19 cellular contexts compared by ENCODE assay signal in the genomic region with DNA sequence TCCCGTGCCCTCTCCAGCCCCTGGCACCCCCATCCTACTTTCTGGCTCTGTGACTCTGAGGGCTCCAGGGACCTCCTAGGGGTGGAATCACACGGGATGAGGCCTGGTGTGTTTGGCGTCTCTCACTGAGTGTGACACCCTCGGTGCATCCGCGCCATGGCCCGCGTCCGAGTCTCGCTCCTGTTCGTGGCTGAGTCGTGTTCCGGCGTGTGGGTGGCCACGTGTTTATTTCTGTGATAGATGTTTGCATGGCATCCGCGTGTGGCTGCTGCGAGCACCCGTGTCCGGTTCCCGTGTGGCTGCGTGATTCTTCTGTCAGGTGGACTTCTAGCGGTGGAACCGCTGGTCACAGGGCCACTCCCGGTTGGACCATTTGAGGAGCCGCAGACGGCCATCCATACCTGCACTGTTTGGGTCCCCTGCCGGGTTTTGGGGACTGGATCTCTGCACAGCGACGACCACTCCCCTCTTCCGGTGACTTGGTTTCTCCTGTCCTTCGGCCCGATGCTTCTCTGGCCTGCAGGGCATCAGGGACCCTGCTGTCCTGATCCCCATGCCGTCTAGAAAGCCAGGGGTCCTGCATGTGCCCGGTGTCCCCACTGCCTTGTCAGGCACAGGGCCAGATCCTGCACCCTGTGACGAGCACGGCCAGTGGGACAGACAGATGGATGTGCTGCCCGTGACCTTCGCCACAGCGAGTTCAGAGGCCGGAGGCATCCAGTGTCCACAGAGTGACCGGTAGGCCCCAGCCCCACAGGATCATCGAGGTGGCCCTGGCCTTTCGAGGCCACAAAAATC.
"Had no signal": no experiment of that assay in that cellular context is flagged by ENCODE, and none has a peak within 500 bp of the region (broad histone marks: within the 10 kb centered on the region; RNA-seq: fewer than 3 reads in every experiment).

No MANE protein-coding gene starts in this region.

- H3K27ac ChIP-seq: cardiac muscle cell, epithelial cell of prostate, pancreas, right lobe of liver, thoracic aorta, VCaP had no signal

- H3K4me3 Mint-ChIP-seq: activated CD4-positive, alpha-beta memory T cell treated with anti-CD3 and anti-CD28 coated beads for 36 hours; activated naive CD8-positive, alpha-beta T cell treated with anti-CD3 and anti-CD28 coated beads, Interleukin-2, amount 10 ng/mL, durations not matched to agents 7 days and 5 days; activated T-helper 17 cell treated with anti-CD3 and anti-CD28 coated beads, Interleukin-2, amount 50 U/mL, for 72 hours; T-helper 1 cell treated with Interleukin-12 subunit alpha and Interleukin-12 subunit beta and Interleukin-4 antibody, amounts not matched to agents 30 μg/mL and 1 μg/mL, for 36 hours had no signal

- DNase-seq: activated CD4-positive, alpha-beta memory T cell treated with anti-CD3 and anti-CD28 coated beads for 36 hours; activated naive CD4-positive, alpha-beta T cell treated with Interleukin-2 at 50 U/mL for 16 hours; activated naive CD8-positive, alpha-beta T cell treated with anti-CD3 and anti-CD28 coated beads, Interleukin-2, amount 10 ng/mL, durations not matched to agents 7 days and 5 days; dorsolateral prefrontal cortex; foreskin fibroblast; hippocampal formation; pancreas; right lobe of liver; small intestine; stimulated activated CD4-positive, alpha-beta T cell treated with anti-CD3 and anti-CD28 coated beads, Interleukin-15, amount 100 ng/mL, for 24 hours; stimulated activated CD4-positive, alpha-beta T cell treated with anti-CD3 and anti-CD28 coated beads, Interleukin-2, amount 100 ng/mL, for 48 hours had no signal

- H3K4me3 ChIP-seq: cardiac muscle cell, dorsolateral prefrontal cortex, lung, pancreas, right lobe of liver, thoracic aorta had no signal

- ATAC-seq: activated T-helper 17 cell treated with anti-CD3 and anti-CD28 coated beads, Interleukin-2, amount 50 U/mL, for 72 hours; left lobe of liver; pancreas had no signal

- H3K27me3 ChIP-seq: cardiac muscle cell, dorsolateral prefrontal cortex, pancreas, right lobe of liver had no signal

- H3K9me3 ChIP-seq: pancreas, right lobe of liver, thoracic aorta had no signal

- H3K4me1 ChIP-seq: pancreas, right lobe of liver had no signal

- H3K27me3 Mint-ChIP-seq: activated CD4-positive, alpha-beta memory T cell treated with anti-CD3 and anti-CD28 coated beads for 36 hours; activated naive CD8-positive, alpha-beta T cell treated with anti-CD3 and anti-CD28 coated beads, Interleukin-2, amount 10 ng/mL, durations not matched to agents 7 days and 5 days; activated T-helper 17 cell treated with anti-CD3 and anti-CD28 coated beads, Interleukin-2, amount 50 U/mL, for 72 hours had no signal

- H3K36me3 ChIP-seq: cardiac muscle cell, pancreas, right lobe of liver, thoracic aorta had no signal

- H3K27ac Mint-ChIP-seq: activated CD4-positive, alpha-beta memory T cell treated with anti-CD3 and anti-CD28 coated beads for 36 hours; activated naive CD8-positive, alpha-beta T cell treated with anti-CD3 and anti-CD28 coated beads, Interleukin-2, amount 10 ng/mL, durations not matched to agents 7 days and 5 days; activated T-helper 17 cell treated with anti-CD3 and anti-CD28 coated beads, Interleukin-2, amount 50 U/mL, for 72 hours; T-helper 1 cell treated with Interleukin-12 subunit alpha and Interleukin-12 subunit beta and Interleukin-4 antibody, amounts not matched to agents 30 μg/mL and 1 μg/mL, for 36 hours had no signal

- H3K9me3 Mint-ChIP-seq: activated CD4-positive, alpha-beta memory T cell treated with anti-CD3 and anti-CD28 coated beads for 36 hours; activated naive CD8-positive, alpha-beta T cell treated with anti-CD3 and anti-CD28 coated beads, Interleukin-2, amount 10 ng/mL, durations not matched to agents 7 days and 5 days; activated T-helper 17 cell treated with anti-CD3 and anti-CD28 coated beads, Interleukin-2, amount 50 U/mL, for 72 hours; T-helper 1 cell treated with Interleukin-12 subunit alpha and Interleukin-12 subunit beta and Interleukin-4 antibody, amounts not matched to agents 30 μg/mL and 1 μg/mL, for 36 hours had no signal
